ENCODE assay signal across 16 cellular contexts in the genomic region with DNA sequence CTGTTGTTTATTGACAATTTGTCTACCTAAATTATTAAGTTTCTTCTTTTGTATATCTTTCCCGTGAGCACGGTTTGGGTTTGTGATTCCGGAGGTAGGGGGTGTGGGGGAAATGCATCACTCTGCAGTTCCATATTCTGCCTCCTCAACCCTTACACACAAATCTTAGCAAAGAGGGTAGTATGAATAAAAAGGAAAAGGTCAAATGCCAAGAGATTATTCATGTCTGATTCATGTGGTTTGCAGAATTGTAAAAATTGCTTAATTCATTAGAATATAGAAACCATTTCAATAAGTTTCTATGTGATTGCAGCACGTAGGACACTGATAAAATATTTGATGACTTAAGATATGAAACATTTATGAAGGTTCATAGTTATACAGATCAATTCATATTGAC.
A peak's percentile ranks its signal among the peaks of the same experiment; 100 is the strongest.
DNase-seq lines count a peak whose midpoint lies in the region; ATAC-seq and TF ChIP-seq lines count a peak whose summit lies in the region.
"Had no signal": no experiment of that assay in that cellular context is flagged by ENCODE, and none has a peak within 500 bp of the region (broad histone marks: within the 10 kb centered on the region; RNA-seq: fewer than 3 reads in every experiment).

No MANE protein-coding gene starts in this region.

- peak; percentile 95 for ATAC-seq in RWPE2 (ENCODE audit: low read depth)
- ATAC-seq: HepG2 had no signal

- no peak for TF ChIP-seq CTCF in RWPE2 (IDR thresholded peaks at IDR 0.05; ENCODE audit: poor library complexity, severe bottlenecking)
- no peak for TF ChIP-seq CTCF in osteoblast (IDR thresholded peaks at IDR 0.05; ENCODE audit: extremely low read depth, low read depth, low read length)
- no peak for TF ChIP-seq CTCF in ovary (IDR thresholded peaks at IDR 0.05)

- H2AFZ ChIP-seq in osteoblast (ENCODE audit: low read length) = peak overlapping the region; percentile 2

- H3K4me1 ChIP-seq in RWPE2 (ENCODE audit: insufficient read depth, poor library complexity, severe bottlenecking) (peaks cover 16% of the 10 kb centered on the region), osteoblast (ENCODE audit: insufficient read depth, low read length) (peaks cover 11% of the 10 kb centered on the region), ovary (ENCODE audit: insufficient read depth) (no peaks in the 10 kb centered on the region)

- intact Hi-C loops in ovary (cut with DNase I) = no loop called here

- H3K9me3 ChIP-seq in RWPE2 (ENCODE audit: severe bottlenecking) (peaks cover 6% of the 10 kb centered on the region), osteoblast (ENCODE audit: low read depth, low read length) (no peaks in the 10 kb centered on the region), ovary (no peaks in the 10 kb centered on the region)

- H3K36me3 ChIP-seq in RWPE2 (ENCODE audit: low read depth) (no peaks in the 10 kb centered on the region), osteoblast (ENCODE audit: insufficient read depth, low read length) (no peaks in the 10 kb centered on the region), ovary (no peaks in the 10 kb centered on the region)

- H3K4me2 ChIP-seq in osteoblast (ENCODE audit: insufficient read depth, low read length) = peak overlapping the region; percentile 31

- H4K20me1 ChIP-seq in osteoblast (ENCODE audit: insufficient read depth, low read length) = no peaks in the 10 kb centered on the region

- H3K27me3 ChIP-seq in RWPE2 (ENCODE audit: insufficient read depth, poor library complexity, severe bottlenecking) (no peaks in the 10 kb centered on the region), osteoblast (ENCODE audit: insufficient read depth, low read length) (no peaks in the 10 kb centered on the region), ovary (no peaks in the 10 kb centered on the region)

- H3K27ac ChIP-seq in RWPE2 (ENCODE audit: poor library complexity, severe bottlenecking) (peak overlapping the region; percentile 40), epithelial cell of prostate (peak overlapping the region; percentile 41), osteoblast (ENCODE audit: low read depth, low read length) (peak overlapping the region; percentile 34), ovary (no peak overlapping the region)

- H3K4me3 ChIP-seq in RWPE2 (ENCODE audit: severe bottlenecking) = no peak overlapping the region
- no peak overlapping the region for H3K4me3 ChIP-seq in osteoblast (ENCODE audit: insufficient read depth, low read length)
- H3K4me3 ChIP-seq in ovary = no peak overlapping the region

- H3K79me2 ChIP-seq in osteoblast (ENCODE audit: insufficient read depth, low read length) = no peaks in the 10 kb centered on the region

- no peak for TF ChIP-seq POLR2A in ovary (IDR thresholded peaks at IDR 0.05)

- DNase-seq in HPDE6-E6E7 (ENCODE audit: extremely low spot score) (peak; percentile 43), RWPE2 (ENCODE audit: low spot score) (no peak), epithelial cell of prostate (ENCODE audit: low read depth, low spot score) (no peak), osteoblast (ENCODE audit: insufficient read length, low spot score, missing footprints) (peak; percentile 13), ovary (no peak), kidney glomerular epithelial cell (lab: John Stamatoyannopoulos, UW) (no peak), SHP77 (lab: John Stamatoyannopoulos, UW) (no peak)
- DNase-seq: Calu3; CD4-positive, alpha-beta T cell; Kasumi-1; MV-4-11; NCI-H1417 treated with DMSO at 0.1 percent for 48 hours; NCI-H2081; NCI-H510A treated with DMSO at 0.1 percent for 48 hours; RPMI8226 had no signal

- TF ChIP-seq EP300 in ovary (IDR thresholded peaks at IDR 0.05) = no peak

- WGBS in ovary, 3 donors = 38 to 61% (median 54%) methylated on average over 4 of the region's 4 CpGs

Comparison
In these comparisons a context has a peak if more than half of its experiments do, and no peak if none do; other contexts are left out.
1. DNase-seq: peak in HPDE6-E6E7 (single experiment) and osteoblast (single experiment); none in RWPE2 (single experiment), epithelial cell of prostate (single experiment), ovary (0 of 5), kidney glomerular epithelial cell (single experiment) and SHP77 (0 of 2).
2. H3K27ac ChIP-seq: peak in RWPE2 (single experiment), epithelial cell of prostate (single experiment) and osteoblast (single experiment); none in ovary (0 of 2).